11 cellular contexts compared by ENCODE assay signal in the genomic region with DNA sequence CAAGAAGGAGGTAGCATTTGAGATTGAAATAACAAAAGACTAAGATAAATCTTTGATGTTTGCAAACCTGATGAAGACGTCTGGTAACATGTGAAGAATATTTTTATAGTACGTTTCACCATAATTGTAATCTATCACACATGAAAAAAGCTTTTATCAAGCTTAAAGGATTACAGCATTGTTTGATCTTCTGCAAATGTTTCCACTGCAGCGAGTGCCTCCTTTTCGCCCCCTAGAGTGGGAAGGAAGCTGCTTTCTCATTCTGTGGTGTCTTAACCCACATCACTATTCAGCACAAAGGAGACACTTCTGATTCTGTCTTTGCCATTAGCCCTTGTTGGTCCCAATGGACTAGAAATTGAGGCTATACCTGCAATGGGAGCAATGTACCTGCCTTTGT. TPM values are rescaled to one million over a fixed set of nuclear protein-coding genes. Genes with fewer than 3 reads are reported as not detected.
DNase-seq lines count a peak whose midpoint lies in the region; ATAC-seq and TF ChIP-seq lines count a peak whose summit lies in the region.
"Had no signal": no experiment of that assay in that cellular context is flagged by ENCODE, and none has a peak within 500 bp of the region (broad histone marks: within the 10 kb centered on the region; RNA-seq: fewer than 3 reads in every experiment).

No MANE protein-coding gene starts in this region.

- no peak overlapping the region for H3K27ac ChIP-seq in Panc1 (ENCODE audit: low read length)
- no peak overlapping the region for H3K27ac ChIP-seq in stomach
- H3K27ac ChIP-seq: upper lobe of left lung had no signal

- CTCF ChIA-PET in Panc1 (lab: Charles Lee), result interaction anchor here (1.1 kb wide), 1 partner anchor 16 kb away, joined by 3 read pairs; no protein-coding TSS in a partner anchor

- peak; percentile 18 for DNase-seq in activated CD4-positive, alpha-beta T cell treated with anti-CD3 and anti-CD28 coated beads for 1 hour
- no peak for DNase-seq in activated CD4-positive, alpha-beta T cell treated with anti-CD3 and anti-CD28 coated beads, Interleukin-2, amount 50 U/mL, for 48 hours
- DNase-seq in Panc1 (ENCODE audit: low read depth, low spot score) (no peak), stomach (no peak), NCI-H1092 (lab: John Stamatoyannopoulos, UW) (no peak)
- DNase-seq in central memory CD4-positive, alpha-beta T cell, result peak; percentile 8
- peak; percentile 23 for DNase-seq in stimulated activated CD4-positive, alpha-beta T cell treated with anti-CD3 and anti-CD28 coated beads, Interleukin-2, amount 100 ng/mL, for 4 hours (ENCODE audit: low read depth)
- DNase-seq: NCI-H1417 treated with DMSO at 0.1 percent for 48 hours, upper lobe of left lung had no signal

- H3K36me3 ChIP-seq in Panc1 (ENCODE audit: control insufficient read depth, insufficient read depth, low read length), result no peaks in the 10 kb centered on the region
- no peaks in the 10 kb centered on the region for H3K36me3 ChIP-seq in stomach
- H3K36me3 ChIP-seq: upper lobe of left lung had no signal

- in situ Hi-C loops in Panc1 (cut with HindIII; ENCODE audit: low pct_unique_long_range_greater_than_20kb, low sequenced_read_pairs), result no loop called here

- ATAC-seq in Panc1, result no peak
- ATAC-seq in GM18511 (IDR thresholded peaks at IDR 0.05; ENCODE audit: unreplicated experiment), result no peak
- ATAC-seq: Right ventricle myocardium inferior had no signal

- H3K4me1 ChIP-seq in Panc1 (ENCODE audit: control insufficient read depth, insufficient read depth, low read length) (no peaks in the 10 kb centered on the region), stomach (no peaks in the 10 kb centered on the region)

- no peak for TF ChIP-seq EP300 in stomach (IDR thresholded peaks at IDR 0.05)

- no peak for TF ChIP-seq POLR2A in stomach (IDR thresholded peaks at IDR 0.05)

- intact Hi-C loops in Panc1 (cut with micrococcal nuclease; ENCODE audit: unreplicated experiment), result no loop called here
- intact Hi-C loops in stomach (cut with DNase I; ENCODE audit: low total_unique reads), result no loop called here

- 12 to 20% (median 14%) methylated on average over 4 of the region's 4 CpGs for WGBS in stomach, 5 donors

- POLR2A ChIA-PET in Panc1 (lab: Charles Lee), result no interaction called here

- TF ChIP-seq CTCF in Panc1 (IDR thresholded peaks at IDR 0.05) (peak; percentile 29; the same call in 1 of the 2 replicates), stomach (IDR thresholded peaks at IDR 0.05) (no peak)

- BruUV-seq in Panc1 (replicated peaks; lab: Mats Ljungman, UMichigan), result no TSS peak

- H3K27me3 ChIP-seq in Panc1 (ENCODE audit: control insufficient read depth, insufficient read depth, low read length) (no peaks in the 10 kb centered on the region), stomach (no peaks in the 10 kb centered on the region)
- H3K27me3 ChIP-seq: upper lobe of left lung had no signal

- H3K4me3 ChIP-seq in Panc1 (ENCODE audit: low read depth in 2 of 2, low read length in 2 of 2) (no peak overlapping the region), stomach (no peak overlapping the region)
- H3K4me3 ChIP-seq: upper lobe of left lung had no signal

- no peaks in the 10 kb centered on the region for H3K9me3 ChIP-seq in Panc1 (ENCODE audit: control insufficient read depth, insufficient read depth, low read depth, low read length)
- no peaks in the 10 kb centered on the region for H3K9me3 ChIP-seq in stomach
- H3K9me3 ChIP-seq: upper lobe of left lung had no signal

RNA-seq across cellular contexts. Expression of a gene that starts 46.0 kb away (rescaled TPM):
- total RNA-seq in Panc1 (2021; ENCODE audit: unreplicated experiment) (0.26 TPM), stomach (1 to 10 TPM in 1 of 5 donors, under 1 TPM in 2, not detected in 2; 0.29 to 1.2 (median 0.92) TPM)
- polyA plus RNA-seq in Panc1 (2012; ENCODE audit: insufficient read length), result not detected
- polyA plus RNA-seq in stomach, result under 1 TPM in 2 of 3 donors, not detected in 1; 0.06 to 0.18 TPM

Comparison
In these comparisons a context has a peak if more than half of its experiments do, and no peak if none do; other contexts are left out.
1. DNase-seq: peak in activated CD4-positive, alpha-beta T cell treated with anti-CD3 and anti-CD28 coated beads for 1 hour (single experiment), central memory CD4-positive, alpha-beta T cell (single experiment) and stimulated activated CD4-positive, alpha-beta T cell treated with anti-CD3 and anti-CD28 coated beads, Interleukin-2, amount 100 ng/mL, for 4 hours (single experiment); none in activated CD4-positive, alpha-beta T cell treated with anti-CD3 and anti-CD28 coated beads, Interleukin-2, amount 50 U/mL, for 48 hours (0 of 2), Panc1 (single experiment), stomach (single experiment) and NCI-H1092 (single experiment).